Comparison of ENCODE assay signal across 16 cellular contexts in the genomic region with DNA sequence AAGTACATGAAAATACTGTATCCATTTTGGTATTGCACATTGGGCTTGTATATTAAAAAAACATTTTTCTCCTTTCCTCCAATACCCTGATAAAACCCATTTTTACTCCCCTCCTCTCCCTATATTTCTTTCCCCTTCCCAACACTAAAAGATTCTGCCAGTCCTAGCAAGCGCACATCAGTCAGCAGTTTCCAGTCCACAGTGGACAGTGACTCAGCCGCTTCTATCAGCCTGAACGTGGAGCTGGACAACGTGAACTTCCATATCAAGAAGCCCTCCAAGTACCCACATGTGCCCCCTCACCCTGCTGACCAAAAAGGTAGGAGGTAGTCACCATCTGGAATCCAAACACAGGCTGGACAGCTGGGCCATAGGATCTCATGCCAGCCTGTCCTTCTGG. TPM values are rescaled to one million over a fixed set of nuclear protein-coding genes. Genes with fewer than 3 reads are reported as not detected.
DNase-seq lines count a peak whose midpoint lies in the region; ATAC-seq, FAIRE-seq and TF ChIP-seq lines count a peak whose summit lies in the region.
"Had no signal": no experiment of that assay in that cellular context is flagged by ENCODE, and none has a peak within 500 bp of the region (broad histone marks: within the 10 kb centered on the region; RNA-seq: fewer than 3 reads in every experiment).

No MANE protein-coding gene starts in this region.

- peak; percentile 21 for FAIRE-seq in GM12892 (lab: Jason Lieb, UNC)
- peak; percentile 40 for FAIRE-seq in K562 (lab: Jason Lieb, UNC)

- BruUV-seq in K562 (replicated peaks; lab: Mats Ljungman, UMichigan), result no TSS peak

- TF ChIP-seq POLR2A in GM12892 (IDR thresholded peaks at IDR 0.05; ENCODE audit: low read depth, low read length), result no peak
- TF ChIP-seq POLR2A in K562 (conservative IDR thresholded peaks at IDR 0.05), result no peak

- H3K36me3 Mint-ChIP-seq in naive B cell, result peaks cover 28 to 46% of the 10 kb centered on the region in 2 donors
- H3K36me3 Mint-ChIP-seq in stimulated activated naive B cell treated with anti-CD40 and anti-IgM and Interleukin-4, amounts not matched to agents 10 μg/mL and 1 μg/mL and 100 μg/mL, for 72 hours, result peaks cover 35 to 54% of the 10 kb centered on the region in 2 donors
- peaks cover 41% of the 10 kb centered on the region for H3K36me3 Mint-ChIP-seq in activated CD8-positive, alpha-beta T cell treated with anti-CD3 and anti-CD28 coated beads, Interleukin-2, amount 10 ng/mL, durations not matched to agents 7 days and 5 days (ENCODE audit: low read depth)

- H3K27ac Mint-ChIP-seq in naive B cell, result peak overlapping the region in 5 of 6 donors; percentile 15 to 70 (median 35)
- H3K27ac Mint-ChIP-seq in stimulated activated naive B cell treated with anti-CD40 and anti-IgM and Interleukin-4, amounts not matched to agents 10 μg/mL and 1 μg/mL and 100 μg/mL, for 72 hours, result peak overlapping the region; percentile 28
- no peak overlapping the region for H3K27ac Mint-ChIP-seq in activated CD8-positive, alpha-beta T cell treated with anti-CD3 and anti-CD28 coated beads, Interleukin-2, amount 10 ng/mL, durations not matched to agents 7 days and 5 days
- H3K27ac Mint-ChIP-seq: CD4-positive, CD25-positive, alpha-beta regulatory T cell had no signal

- CTCF ChIA-PET in K562 (lab: Yijun Ruan, JAX; ENCODE audit: low intra/inter-chr PET ratio), result no interaction called here
- CTCF ChIA-PET in activated CD8-positive, alpha-beta T cell treated with anti-CD3 and anti-CD28 coated beads, Interleukin-2, amount 10 ng/mL, durations not matched to agents 7 days and 5 days (lab: Charles Lee), result interaction anchor here (1.1 kb wide), 1 partner anchor 8 kb away, joined by 3 read pairs; no protein-coding TSS in a partner anchor

- no peak overlapping the region for H2AFZ ChIP-seq in K562 (ENCODE audit: low read depth, low read length)
- H2AFZ ChIP-seq: GM23248 had no signal

- intact Hi-C loops in K562 (cut with micrococcal nuclease), result no loop called here

- no peak overlapping the region; the same call in 2 of the 3 replicates for H3K27ac ChIP-seq in K562 (ENCODE audit: extremely low read depth, low read depth, low read length)
- H3K27ac ChIP-seq: GM23248 had no signal

- in situ Hi-C loops in K562 (cut with MboI), result no loop called here

- peaks cover 65% of the 10 kb centered on the region for H3K36me3 ChIP-seq in K562 (ENCODE audit: control insufficient read depth, insufficient read depth, low read length)

- POLR2A ChIA-PET in K562 (lab: Yijun Ruan, JAX), result interaction anchor here (1.2 kb wide), 1 partner anchor 17 kb away, joined by 3 read pairs; no protein-coding TSS in a partner anchor
- POLR2A ChIA-PET in activated CD8-positive, alpha-beta T cell treated with anti-CD3 and anti-CD28 coated beads, Interleukin-2, amount 10 ng/mL, durations not matched to agents 7 days and 5 days (lab: Charles Lee), result no interaction called here

- H4K20me1 ChIP-seq in K562 (replicated peaks; ENCODE audit: control insufficient read depth, insufficient read depth, low read length), result no peaks in the 10 kb centered on the region

- no peak overlapping the region for H3K4me2 ChIP-seq in K562 (ENCODE audit: insufficient read depth, low read length)

- H3K79me2 ChIP-seq in K562 (ENCODE audit: control insufficient read depth, insufficient read depth, low read length), result no peaks in the 10 kb centered on the region

- H3K4me3 Mint-ChIP-seq in naive B cell, result no peak overlapping the region
- H3K4me3 Mint-ChIP-seq in stimulated activated naive B cell treated with anti-CD40 and anti-IgM and Interleukin-4, amounts not matched to agents 10 μg/mL and 1 μg/mL and 100 μg/mL, for 72 hours, result no peak overlapping the region
- H3K4me3 Mint-ChIP-seq in activated CD8-positive, alpha-beta T cell treated with anti-CD3 and anti-CD28 coated beads, Interleukin-2, amount 10 ng/mL, durations not matched to agents 7 days and 5 days, result no peak overlapping the region
- H3K4me3 Mint-ChIP-seq: CD4-positive, CD25-positive, alpha-beta regulatory T cell had no signal

- peaks cover 0 to 6% of the 10 kb centered on the region in 2 experiments; a peak in 2 of 5 replicates for H3K4me1 ChIP-seq in K562 (replicated peaks in 1 of 2; ENCODE audit: control insufficient read depth in 2 of 2, insufficient read depth in 2 of 2, low read length in 2 of 2)
- H3K4me1 ChIP-seq: BE2C, HAP-1 had no signal

- WGBS in K562 (ENCODE audit: insufficient coverage, low coverage, missing lambda C conversion rate), result 40% methylated on average over 1 of the region's 4 CpGs

- no peaks in the 10 kb centered on the region for H3K9me3 ChIP-seq in K562 (replicated peaks; ENCODE audit: control insufficient read depth, insufficient read depth, low read depth, low read length)
- H3K9me3 ChIP-seq: BE2C, HAP-1 had no signal

- no peaks in the 10 kb centered on the region for H3K27me3 Mint-ChIP-seq in naive B cell
- no peaks in the 10 kb centered on the region for H3K27me3 Mint-ChIP-seq in stimulated activated naive B cell treated with anti-CD40 and anti-IgM and Interleukin-4, amounts not matched to agents 10 μg/mL and 1 μg/mL and 100 μg/mL, for 72 hours
- no peaks in the 10 kb centered on the region for H3K27me3 Mint-ChIP-seq in activated CD8-positive, alpha-beta T cell treated with anti-CD3 and anti-CD28 coated beads, Interleukin-2, amount 10 ng/mL, durations not matched to agents 7 days and 5 days (ENCODE audit: low read depth)
- H3K27me3 Mint-ChIP-seq: CD4-positive, CD25-positive, alpha-beta regulatory T cell had no signal

- H3K9me1 ChIP-seq in K562 (ENCODE audit: control insufficient read depth, insufficient read depth, low read length), result no peaks in the 10 kb centered on the region

- no peak overlapping the region for H3K9ac ChIP-seq in K562 (ENCODE audit: insufficient read depth in 1 of 2, low read depth in 2 of 2, low read length in 2 of 2)
- H3K9ac ChIP-seq: GM23248 had no signal

- no peak for ATAC-seq in K562
- ATAC-seq in naive B cell (ENCODE audit: low read depth in 2 of 2), result no peak
- ATAC-seq in stimulated activated naive B cell treated with anti-CD40 and anti-IgM and Interleukin-4, amounts not matched to agents 10 μg/mL and 1 μg/mL and 100 μg/mL, for 72 hours (replicated peaks), result no peak
- ATAC-seq in GM19023 (IDR thresholded peaks at IDR 0.05; ENCODE audit: unreplicated experiment), result no peak
- ATAC-seq in activated CD8-positive, alpha-beta T cell treated with anti-CD3 and anti-CD28 coated beads, Interleukin-2, amount 10 ng/mL, durations not matched to agents 7 days and 5 days, result no peak

- TF ChIP-seq CTCF in K562 (IDR thresholded peaks at IDR 0.05 in 2 of 3, conservative IDR thresholded peaks at IDR 0.05 in 1 of 3; ENCODE audit: insufficient read depth in 2 of 3, low read depth in 1 of 3, low read length in 3 of 3), result no peak

- no peaks in the 10 kb centered on the region for H3K27me3 ChIP-seq in K562 (ENCODE audit: control insufficient read depth in 2 of 2, insufficient read depth in 2 of 2, low read length in 2 of 2)
- H3K27me3 ChIP-seq: BE2C had no signal

- DNase-seq in GM12892 (ENCODE audit: insufficient read length), result no peak
- no peak for DNase-seq in K562 (ENCODE audit: extremely low read depth in 1 of 4, low spot score in 3 of 4)
- DNase-seq in naive B cell, result no peak
- DNase-seq in stimulated activated naive B cell treated with anti-CD40 and anti-IgM and Interleukin-4, amounts not matched to agents 10 μg/mL and 1 μg/mL and 100 μg/mL, for 72 hours, result no peak
- DNase-seq in effector CD4-positive, alpha-beta T cell, result no peak
- no peak for DNase-seq in activated CD8-positive, alpha-beta T cell treated with anti-CD3 and anti-CD28 coated beads, Interleukin-2, amount 10 ng/mL, durations not matched to agents 7 days and 5 days
- DNase-seq: ACHN; BE2C; C1 segment of cervical spinal cord; CD4-positive, CD25-positive, alpha-beta regulatory T cell; DMS153; DMS79; GF-D8; GM23248 had no signal

- no peaks in the 10 kb centered on the region for H3K9me3 Mint-ChIP-seq in naive B cell
- no peaks in the 10 kb centered on the region for H3K9me3 Mint-ChIP-seq in stimulated activated naive B cell treated with anti-CD40 and anti-IgM and Interleukin-4, amounts not matched to agents 10 μg/mL and 1 μg/mL and 100 μg/mL, for 72 hours
- no peaks in the 10 kb centered on the region for H3K9me3 Mint-ChIP-seq in activated CD8-positive, alpha-beta T cell treated with anti-CD3 and anti-CD28 coated beads, Interleukin-2, amount 10 ng/mL, durations not matched to agents 7 days and 5 days (ENCODE audit: insufficient read depth)

- TF ChIP-seq RAD21 in K562 (CRISPR knock-in tag; conservative IDR thresholded peaks at IDR 0.05 in 1 of 2, IDR thresholded peaks at IDR 0.05 in 1 of 2), result no peak

- no peak for TF ChIP-seq EP300 in K562 (IDR thresholded peaks at IDR 0.05; ENCODE audit: low read length)

- no peak overlapping the region for H3K4me3 ChIP-seq in K562
- H3K4me3 ChIP-seq: GM23248, HAP-1 had no signal

- H3K4me1 Mint-ChIP-seq in naive B cell, result peaks cover 4 to 11% (median 6%) of the 10 kb centered on the region in 3 donors
- peaks cover 2 to 12% of the 10 kb centered on the region in 2 donors for H3K4me1 Mint-ChIP-seq in stimulated activated naive B cell treated with anti-CD40 and anti-IgM and Interleukin-4, amounts not matched to agents 10 μg/mL and 1 μg/mL and 100 μg/mL, for 72 hours
- H3K4me1 Mint-ChIP-seq in activated CD8-positive, alpha-beta T cell treated with anti-CD3 and anti-CD28 coated beads, Interleukin-2, amount 10 ng/mL, durations not matched to agents 7 days and 5 days (ENCODE audit: low read depth), result no peaks in the 10 kb centered on the region

RNA-seq across cellular contexts. Expression of gene PIKFYVE, which starts 38.6 kb away (rescaled TPM):
- polyA plus RNA-seq in GM12892 (2012; ENCODE audit: missing spikeins), result 13.5 TPM
- 74.2 and 145 TPM in 2 replicates for total RNA-seq in K562 (2011; cell fraction: chromatin; rRNA removed; ENCODE audit: low replicate concordance)
- 25.2 and 33.8 TPM in 2 replicates for total RNA-seq in K562 (2011; cell fraction: nucleolus; rRNA removed)
- 50.8 and 66.7 TPM in 2 replicates for total RNA-seq in K562 (2011; cell fraction: nucleoplasm; rRNA removed)
- total RNA-seq in K562 (2014; rRNA removed) (14.4 and 14.9 TPM in 2 replicates), K562 (2014; rRNA removed; fragmentation: Illumina TruSeq; extraction: Trizol) (22.7 and 24.8 TPM in 2 replicates), K562 (2015; rRNA removed; fragmentation: Illumina TruSeq; extraction: Trizol) (18.9 and 19.1 TPM in 2 replicates), K562 (2021) (17.1 and 19.0 TPM in 2 replicates)
- polyA plus RNA-seq in K562 (2011; rRNA removed) (18.4 and 25.6 TPM in 2 replicates), K562 (2014; fragmentation: Illumina TruSeq; extraction: Trizol) (14.5 and 16.7 TPM in 2 replicates), K562 (2014; fragmentation: Nextera tagmentation; extraction: Ambion mirVana) (1 to 10 TPM; 3.6 to 3.7 TPM), K562 (2014; rRNA removed) (11.5 and 11.8 TPM in 2 replicates), naive B cell (ENCODE audit: low read depth in 6 of 6) (10 to 100 TPM in 5 of 6 donors, 1 to 10 TPM in 1; 3.6 to 16.8 (median 13.9) TPM)
- 6.2 and 11.1 TPM in 2 replicates for polyA plus RNA-seq in K562 (2011; cell fraction: cytosol; rRNA removed)
- polyA plus RNA-seq in K562 (2011; cell fraction: nucleus; rRNA removed), result 23.8 and 27.2 TPM in 2 replicates
- polyA plus RNA-seq in K562 (2012), result 9.0 and 11.3 TPM in 2 replicates
- polyA minus RNA-seq in K562 (2011; rRNA and poly(A)+ RNA removed), result 57.8 and 62.6 TPM in 2 replicates
- polyA minus RNA-seq in K562 (2011; cell fraction: cytosol; rRNA and poly(A)+ RNA removed), result 18.7 and 22.4 TPM in 2 replicates
- 46.2 and 82.2 TPM in 2 replicates for polyA minus RNA-seq in K562 (2011; cell fraction: nucleus; rRNA and poly(A)+ RNA removed)
- 10 to 100 TPM; 27.4 to 29.3 TPM for total RNA-seq in activated CD8-positive, alpha-beta T cell treated with anti-CD3 and anti-CD28 coated beads, Interleukin-2, amount 10 ng/mL, durations not matched to agents 7 days and 5 days

RNA-seq across cellular contexts. Expression of gene IDH1, which starts 49.8 kb away (rescaled TPM):
- 37.3 TPM for polyA plus RNA-seq in GM12892 (2012; ENCODE audit: missing spikeins)
- 74.6 and 149 TPM in 2 replicates for total RNA-seq in K562 (2011; cell fraction: chromatin; rRNA removed; ENCODE audit: low replicate concordance)
- total RNA-seq in K562 (2011; cell fraction: nucleolus; rRNA removed), result 48.2 and 61.6 TPM in 2 replicates
- 74.6 and 93.9 TPM in 2 replicates for total RNA-seq in K562 (2011; cell fraction: nucleoplasm; rRNA removed)
- total RNA-seq in K562 (2014; rRNA removed) (61.9 and 65.9 TPM in 2 replicates), K562 (2014; rRNA removed; fragmentation: Illumina TruSeq; extraction: Trizol) (108 and 114 TPM in 2 replicates), K562 (2015; rRNA removed; fragmentation: Illumina TruSeq; extraction: Trizol) (94.4 and 101 TPM in 2 replicates), K562 (2021) (75.1 and 80.8 TPM in 2 replicates)
- polyA plus RNA-seq in K562 (2011; rRNA removed) (86.7 and 96.4 TPM in 2 replicates), K562 (2014; fragmentation: Illumina TruSeq; extraction: Trizol) (93.5 and 108 TPM in 2 replicates), K562 (2014; fragmentation: Nextera tagmentation; extraction: Ambion mirVana) (100 to 1,000 TPM; 135 to 194 TPM), K562 (2014; rRNA removed) (92.6 and 103 TPM in 2 replicates), naive B cell (ENCODE audit: low read depth in 6 of 6) (10 to 100 TPM in 2 of 6 donors, 1 to 10 TPM in 4; 6.7 to 10.6 (median 8.7) TPM)
- 16.7 and 52.0 TPM in 2 replicates for polyA plus RNA-seq in K562 (2011; cell fraction: cytosol; rRNA removed)
- 53.6 and 109 TPM in 2 replicates for polyA plus RNA-seq in K562 (2011; cell fraction: nucleus; rRNA removed)
- polyA plus RNA-seq in K562 (2012), result 64.8 and 261 TPM in 2 replicates
- polyA minus RNA-seq in K562 (2011; rRNA and poly(A)+ RNA removed), result 93.3 and 121 TPM in 2 replicates
- polyA minus RNA-seq in K562 (2011; cell fraction: cytosol; rRNA and poly(A)+ RNA removed), result 26.4 and 30.7 TPM in 2 replicates
- polyA minus RNA-seq in K562 (2011; cell fraction: nucleus; rRNA and poly(A)+ RNA removed), result 38.6 and 77.4 TPM in 2 replicates
- total RNA-seq in activated CD8-positive, alpha-beta T cell treated with anti-CD3 and anti-CD28 coated beads, Interleukin-2, amount 10 ng/mL, durations not matched to agents 7 days and 5 days, result 10 to 100 TPM; 29.0 to 29.5 TPM
